1 cellular context compared by ENCODE assay signal in the genomic region with DNA sequence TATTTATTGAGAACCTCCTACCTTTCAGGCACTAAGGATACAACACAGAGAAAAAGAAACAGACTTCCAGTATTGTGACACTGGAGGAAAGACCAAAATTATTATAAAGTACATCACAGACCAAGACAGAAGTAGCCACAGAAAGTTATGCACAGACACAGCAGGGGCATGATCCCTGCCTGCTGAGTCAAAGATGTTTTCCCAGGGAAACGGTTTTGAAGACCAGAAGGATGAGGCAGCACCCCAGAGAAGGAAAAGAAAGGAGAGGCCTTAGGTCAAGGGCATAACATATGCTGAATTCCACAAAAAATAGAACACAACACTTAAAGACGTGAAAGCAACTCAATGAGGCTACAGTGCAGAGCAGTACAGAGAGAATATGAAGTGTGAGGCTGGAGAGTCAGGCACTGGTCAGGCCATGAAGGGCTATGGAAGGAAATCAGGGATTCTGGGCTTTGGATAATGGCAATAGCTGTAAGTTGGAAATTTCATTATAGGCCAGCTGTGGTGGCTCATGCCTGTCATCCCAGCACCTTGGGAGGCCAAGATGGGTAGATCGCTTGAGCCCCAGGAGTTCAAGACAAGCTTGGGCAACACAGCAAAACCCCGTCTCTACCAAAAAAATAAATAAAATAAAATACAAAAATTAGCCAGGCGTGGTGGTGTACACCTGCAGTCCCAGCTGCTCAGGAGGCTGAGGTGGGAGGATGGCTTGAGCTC.
TF ChIP-seq lines count a peak whose summit lies in the region.

No MANE protein-coding gene starts in this region.

TF ChIP-seq in HepG2, 621 proteins besides CTCF, POLR2A, EP300 and RAD21:
- TF ChIP-seq ZNF280B (CRISPR knock-in tag; IDR thresholded peaks at IDR 0.05; ENCODE audit: borderline replicate concordance) (no peak), RBM22 (optimal IDR thresholded peaks at IDR 0.05; ENCODE audit: low read length) (peak; percentile 31)
TF ChIP-seq in HepG2: peak in this region for 1.
